8 cellular contexts compared by ENCODE assay signal in the genomic region with DNA sequence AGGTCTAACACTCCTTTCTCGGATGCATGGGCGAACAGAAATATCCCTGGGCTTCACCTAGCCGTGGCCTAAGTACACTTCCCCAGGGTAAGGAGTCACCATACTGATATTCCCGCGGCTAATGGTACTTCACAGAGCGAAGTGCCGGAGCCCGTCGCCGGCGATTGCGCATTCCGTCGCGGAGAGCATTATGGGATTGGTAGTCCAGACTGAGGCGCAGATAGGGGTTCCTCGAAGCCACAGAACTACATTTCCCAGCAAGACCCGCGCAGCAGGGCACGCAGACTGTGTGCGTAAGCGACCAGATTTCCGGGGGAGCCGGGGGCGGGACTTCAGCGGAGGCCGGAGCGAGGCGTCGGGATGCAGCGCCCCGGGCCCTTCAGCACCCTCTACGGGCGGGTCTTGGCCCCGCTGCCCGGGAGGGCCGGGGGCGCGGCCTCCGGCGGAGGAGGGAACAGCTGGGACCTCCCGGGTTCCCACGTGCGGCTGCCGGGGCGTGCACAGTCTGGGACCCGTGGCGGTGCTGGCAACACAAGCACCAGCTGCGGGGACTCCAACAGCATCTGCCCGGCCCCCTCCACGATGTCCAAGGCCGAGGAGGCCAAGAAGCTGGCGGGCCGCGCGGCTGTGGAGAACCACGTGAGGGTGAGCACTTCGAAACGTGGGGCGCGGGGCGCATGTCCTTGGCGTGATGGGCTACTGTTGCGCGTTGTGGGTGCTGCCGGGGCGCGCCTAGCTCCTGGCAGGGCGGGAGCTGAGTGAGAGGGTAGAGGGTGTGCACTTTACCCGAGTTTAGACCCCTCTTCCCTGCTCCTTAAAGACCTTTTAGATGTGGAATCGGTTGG. TPM values are rescaled to one million over a fixed set of nuclear protein-coding genes. Genes with fewer than 3 reads are reported as not detected.
DNase-seq lines count a peak whose midpoint lies in the region; ATAC-seq and TF ChIP-seq lines count a peak whose summit lies in the region.

TSS of gene RPIA (plus strand) at position 335 of the 845 bp plus-strand sequence. CDS start at position 361, 26 bp downstream.

- DNase-seq in NCI-H1092 (lab: John Stamatoyannopoulos, UW) (peak; percentile 93), glomerular endothelial cell (ENCODE audit: extremely low read depth, low read depth, low spot score) (peak; percentile 91), omental fat pad (ENCODE audit: low spot score) (peak; percentile 94), testis (peak; percentile 99)

- peak within 1 kb of the TSS; percentile 99 for H3K4me3 Mint-ChIP-seq in activated naive CD4-positive, alpha-beta T cell treated with anti-CD3 and anti-CD28 coated beads, Interleukin-2, amount 50 U/mL, for 24 hours

- ATAC-seq in HG02610 (IDR thresholded peaks at IDR 0.05; ENCODE audit: unreplicated experiment) (peak; percentile 97), SK-N-SH treated with all-trans-retinoic acid at 6 μM for 48 hours (peak; percentile 98), omental fat pad (ENCODE audit: low FRiP score) (peak; percentile 99)

- peaks cover 4% of the 10 kb centered on the region for H3K36me3 Mint-ChIP-seq in activated naive CD4-positive, alpha-beta T cell treated with anti-CD3 and anti-CD28 coated beads, Interleukin-2, amount 50 U/mL, for 24 hours

- peak; percentile 47 for TF ChIP-seq POLR2A in GM10847 (IDR thresholded peaks at IDR 0.05; ENCODE audit: extremely low read depth, insufficient read length)
- TF ChIP-seq POLR2A in testis (IDR thresholded peaks at IDR 0.05), result no peak

- H3K9me3 Mint-ChIP-seq in activated naive CD4-positive, alpha-beta T cell treated with anti-CD3 and anti-CD28 coated beads, Interleukin-2, amount 50 U/mL, for 24 hours, result no peaks in the 10 kb centered on the region

- peaks cover 10% of the 10 kb centered on the region for H3K4me1 ChIP-seq in testis

- H3K27me3 ChIP-seq in testis, result no peaks in the 10 kb centered on the region

- no peaks in the 10 kb centered on the region for H3K27me3 Mint-ChIP-seq in activated naive CD4-positive, alpha-beta T cell treated with anti-CD3 and anti-CD28 coated beads, Interleukin-2, amount 50 U/mL, for 24 hours

- 0% methylated on average over 5 to 55 of the region's 71 CpGs for WGBS in testis, 2 donors

- H3K4me1 Mint-ChIP-seq in activated naive CD4-positive, alpha-beta T cell treated with anti-CD3 and anti-CD28 coated beads, Interleukin-2, amount 50 U/mL, for 24 hours, result peaks cover 62% of the 10 kb centered on the region

- no peaks in the 10 kb centered on the region for H3K36me3 ChIP-seq in testis (ENCODE audit: low read depth, missing control alignments)

- peak within 1 kb of the TSS; percentile 87 for H3K4me3 ChIP-seq in testis

- intact Hi-C loops in testis (cut with DNase I; ENCODE audit: low total_unique reads), result no loop called here

- H3K27ac Mint-ChIP-seq in activated naive CD4-positive, alpha-beta T cell treated with anti-CD3 and anti-CD28 coated beads, Interleukin-2, amount 50 U/mL, for 24 hours, result peak within 1 kb of the TSS; percentile 97

- peak within 1 kb of the TSS; percentile 36 to 43 for H3K27ac ChIP-seq in testis

- TF ChIP-seq CTCF in omental fat pad (IDR thresholded peaks at IDR 0.05) (no peak), testis (IDR thresholded peaks at IDR 0.05) (peak; percentile 50 to 65 (median 56))

- no peaks in the 10 kb centered on the region for H3K9me3 ChIP-seq in testis

TF ChIP-seq in SK-N-SH treated with all-trans-retinoic acid at 6 μM for 48 hours, 23 proteins besides CTCF, POLR2A, EP300 and RAD21:
- TF ChIP-seq BACH2 (CRISPR knock-in tag; IDR thresholded peaks at IDR 0.05; ENCODE audit: borderline replicate concordance), result no peak
- TF ChIP-seq ZFP3 (CRISPR knock-in tag; IDR thresholded peaks at IDR 0.05), result 0 out of 2 replicates have a peak, but pooled peaks have one; percentile 32
- no peak for TF ChIP-seq ZC3H10 (CRISPR knock-in tag; IDR thresholded peaks at IDR 0.05)
- 0 out of 2 replicates have a peak, but pooled peaks have one; percentile 41 for TF ChIP-seq SNAI2 (CRISPR knock-in tag; IDR thresholded peaks at IDR 0.05)
- no peak for TF ChIP-seq ISL1 (CRISPR knock-in tag; IDR thresholded peaks at IDR 0.05)
- no peak for TF ChIP-seq ZNF70 (CRISPR knock-in tag; IDR thresholded peaks at IDR 0.05)
- no peak for TF ChIP-seq OSR1 (CRISPR knock-in tag; IDR thresholded peaks at IDR 0.05)
- TF ChIP-seq TSHZ2 (CRISPR knock-in tag; IDR thresholded peaks at IDR 0.05), result peak; percentile 60; the same call in 1 of the 2 replicates
- no peak for TF ChIP-seq CSDC2 (CRISPR knock-in tag; IDR thresholded peaks at IDR 0.05)
- no peak for TF ChIP-seq RARB (CRISPR knock-in tag; IDR thresholded peaks at IDR 0.05)
- TF ChIP-seq TCF4 (CRISPR knock-in tag; IDR thresholded peaks at IDR 0.05; ENCODE audit: borderline replicate concordance), result no peak
- TF ChIP-seq PATZ1 (CRISPR knock-in tag; IDR thresholded peaks at IDR 0.05; ENCODE audit: borderline replicate concordance), result no peak

RNA-seq across cellular contexts. Expression of gene RPIA, which starts in this region (rescaled TPM):
- total RNA-seq in glomerular endothelial cell, result 13.2 and 15.2 TPM in 2 replicates
- 10 to 100 TPM in 2 of 4 donors, 1 to 10 TPM in 2; 7.9 to 20.5 (median 10.9) TPM for total RNA-seq in omental fat pad
- total RNA-seq in testis, result 10 to 100 TPM; 16.2 TPM
- 17.9 TPM for polyA plus RNA-seq in testis (ENCODE audit: insufficient read depth, low read depth, low replicate concordance)

Comparison
In these comparisons a context has a peak if more than half of its experiments do, and no peak if none do; other contexts are left out.
1. Peak in every context shown above with its lines: DNase-seq, ATAC-seq, H3K4me3 ChIP-seq and H3K27ac ChIP-seq.
2. CTCF ChIP-seq: peak in testis (3 of 3); none in omental fat pad (0 of 3).